ENCODE assay signal across 15 cellular contexts in the genomic region with DNA sequence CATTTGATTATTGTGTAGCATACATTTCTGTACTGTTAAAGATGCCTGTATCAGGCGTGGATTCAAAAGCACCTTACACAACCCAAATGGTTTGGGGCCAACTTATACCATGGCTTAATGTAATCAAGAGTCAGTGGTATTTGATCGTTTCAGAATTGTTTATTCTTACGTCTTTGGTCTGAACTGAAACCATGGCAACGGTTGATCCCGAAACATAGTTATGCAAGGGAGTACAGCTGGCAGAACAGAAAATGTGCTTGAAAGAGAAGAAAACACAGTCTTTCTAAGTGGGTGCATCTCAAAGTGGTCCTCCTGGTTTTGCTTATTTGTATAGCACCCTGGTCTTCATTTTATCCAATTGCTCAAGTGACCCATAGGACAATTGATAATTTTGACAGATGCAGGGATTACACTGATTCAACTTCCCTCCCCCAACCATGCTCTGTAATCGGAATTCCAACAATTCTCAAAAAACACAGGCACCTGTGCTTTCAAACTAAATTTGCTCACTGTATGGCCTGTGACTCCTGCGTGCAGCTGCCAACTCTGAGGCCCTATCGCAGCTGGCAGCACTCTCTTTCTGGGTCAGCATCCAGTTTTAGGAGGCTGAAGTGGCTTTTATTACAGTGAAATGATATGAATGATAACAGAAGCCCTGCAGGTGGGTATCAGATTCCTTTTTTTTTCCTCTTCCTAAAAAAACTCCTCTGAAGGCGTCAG.
DNase-seq lines count a peak whose midpoint lies in the region; ATAC-seq and TF ChIP-seq lines count a peak whose summit lies in the region.
"Had no signal": no experiment of that assay in that cellular context is flagged by ENCODE, and none has a peak within 500 bp of the region (broad histone marks: within the 10 kb centered on the region; RNA-seq: fewer than 3 reads in every experiment).

No MANE protein-coding gene starts in this region.

- H3K9me3 ChIP-seq in stomach (peaks cover 0 to 7% (median 0%) of the 10 kb centered on the region in 4 donors), aorta (ENCODE audit: control insufficient read depth, low read length) (no peaks in the 10 kb centered on the region)
- H3K9me3 ChIP-seq: ovary, uterus had no signal

- no peak for ATAC-seq in aorta (ENCODE audit: low FRiP score)
- ATAC-seq: A549 had no signal

- no peaks in the 10 kb centered on the region for H3K4me1 Mint-ChIP-seq in immature natural killer cell
- H3K4me1 Mint-ChIP-seq: activated naive CD8-positive, alpha-beta T cell treated with anti-CD3 and anti-CD28 coated beads, Interleukin-2, amount 10 ng/mL, durations not matched to agents 7 days and 5 days had no signal

- H3K27me3 ChIP-seq in stomach, result no peaks in the 10 kb centered on the region
- no peaks in the 10 kb centered on the region for H3K27me3 ChIP-seq in aorta (ENCODE audit: control insufficient read depth in 1 of 2, insufficient read depth in 2 of 2, low read length in 1 of 2)
- H3K27me3 ChIP-seq: ovary, uterus had no signal

- peaks cover 0 to 2% (median 2%) of the 10 kb centered on the region in 3 donors for H3K27me3 Mint-ChIP-seq in immature natural killer cell (ENCODE audit: low read depth in 3 of 3)

- peak overlapping the region in 1 of 5 donors; percentile 68 for H3K27ac ChIP-seq in stomach
- H3K27ac ChIP-seq in aorta (ENCODE audit: low read depth in 1 of 2, low read length in 2 of 2), result no peak overlapping the region
- H3K27ac ChIP-seq: A549, ovary, uterus had no signal

- H3K4me3 Mint-ChIP-seq in immature natural killer cell, result no peak overlapping the region
- H3K4me3 Mint-ChIP-seq: activated naive CD8-positive, alpha-beta T cell treated with anti-CD3 and anti-CD28 coated beads, Interleukin-2, amount 10 ng/mL, durations not matched to agents 7 days and 5 days had no signal

- no peaks in the 10 kb centered on the region for H3K36me3 Mint-ChIP-seq in immature natural killer cell

- H3K36me3 ChIP-seq in stomach, result no peaks in the 10 kb centered on the region
- peaks cover 0 to 3% of the 10 kb centered on the region in 2 donors for H3K36me3 ChIP-seq in aorta (ENCODE audit: control insufficient read depth in 1 of 2, insufficient read depth in 2 of 2, low read length in 1 of 2)
- H3K36me3 ChIP-seq: ovary, uterus had no signal

- peak; percentile 26 for DNase-seq in NCI-H345 (lab: John Stamatoyannopoulos, UW)
- DNase-seq in NCI-H345 treated with DMSO at 0.1 percent for 48 hours (lab: John Stamatoyannopoulos, UW; ENCODE audit: unreplicated experiment), result no peak
- DNase-seq in RPMI8226, result peak; percentile 12
- peak; percentile 88 for DNase-seq in fibroblast of villous mesenchyme (ENCODE audit: low read depth)
- peak; percentile 57 for DNase-seq in stomach
- no peak for DNase-seq in immature natural killer cell
- DNase-seq in NCI-H1048 (lab: John Stamatoyannopoulos, UW), result no peak
- no peak for DNase-seq in aorta
- DNase-seq: activated naive CD8-positive, alpha-beta T cell treated with anti-CD3 and anti-CD28 coated beads, Interleukin-2, amount 10 ng/mL, durations not matched to agents 7 days and 5 days; DMS153; NCI-H2227 treated with DMSO at 0.1 percent for 48 hours; stimulated activated CD8-positive, alpha-beta memory T cell treated with anti-CD3 and anti-CD28 coated beads, Interleukin-4, amount 100 ng/mL, for 48 hours; uterus had no signal

- no peak overlapping the region for H3K4me3 ChIP-seq in fibroblast of villous mesenchyme (ENCODE audit: low read depth, low read length)
- no peak overlapping the region for H3K4me3 ChIP-seq in stomach
- no peak overlapping the region for H3K4me3 ChIP-seq in aorta (ENCODE audit: low read length in 2 of 2)
- H3K4me3 ChIP-seq: A549, ovary, uterus had no signal

- no peak for TF ChIP-seq EP300 in stomach (IDR thresholded peaks at IDR 0.05)

- H3K9me3 Mint-ChIP-seq in immature natural killer cell, result peaks cover 0 to 3% (median 0%) of the 10 kb centered on the region in 6 donors

- 21 to 33% (median 26%) methylated on average over 9 of the region's 9 CpGs for WGBS in stomach, 5 donors
- 41 to 44% methylated on average over 9 of the region's 9 CpGs for WGBS in aorta, 2 donors

- H3K4me1 ChIP-seq in stomach (peaks cover 13 to 32% (median 31%) of the 10 kb centered on the region in 4 donors), aorta (ENCODE audit: control insufficient read depth in 1 of 2, insufficient read depth in 2 of 2, low read length in 2 of 2) (no peaks in the 10 kb centered on the region)
- H3K4me1 ChIP-seq: uterus had no signal

- intact Hi-C loops in stomach (cut with DNase I; ENCODE audit: low total_unique reads), result no loop called here
- intact Hi-C loops in aorta (cut with DNase I), result no loop called here

- TF ChIP-seq CTCF in fibroblast of villous mesenchyme (IDR thresholded peaks at IDR 0.05; ENCODE audit: insufficient read depth, low read depth, low read length) (no peak), stomach (IDR thresholded peaks at IDR 0.05) (no peak)

- TF ChIP-seq POLR2A in stomach (IDR thresholded peaks at IDR 0.05), result no peak

- H3K27ac Mint-ChIP-seq in immature natural killer cell, result no peak overlapping the region
- H3K27ac Mint-ChIP-seq: activated naive CD8-positive, alpha-beta T cell treated with anti-CD3 and anti-CD28 coated beads, Interleukin-2, amount 10 ng/mL, durations not matched to agents 7 days and 5 days had no signal

Comparison
In these comparisons a context has a peak if more than half of its experiments do, and no peak if none do; other contexts are left out.
1. DNase-seq: peak in NCI-H345 (single experiment), RPMI8226 (single experiment), fibroblast of villous mesenchyme (single experiment) and stomach (single experiment); none in NCI-H345 treated with DMSO at 0.1 percent for 48 hours (single experiment), immature natural killer cell (0 of 3), NCI-H1048 (single experiment) and aorta (0 of 2).